In the genomic region with DNA sequence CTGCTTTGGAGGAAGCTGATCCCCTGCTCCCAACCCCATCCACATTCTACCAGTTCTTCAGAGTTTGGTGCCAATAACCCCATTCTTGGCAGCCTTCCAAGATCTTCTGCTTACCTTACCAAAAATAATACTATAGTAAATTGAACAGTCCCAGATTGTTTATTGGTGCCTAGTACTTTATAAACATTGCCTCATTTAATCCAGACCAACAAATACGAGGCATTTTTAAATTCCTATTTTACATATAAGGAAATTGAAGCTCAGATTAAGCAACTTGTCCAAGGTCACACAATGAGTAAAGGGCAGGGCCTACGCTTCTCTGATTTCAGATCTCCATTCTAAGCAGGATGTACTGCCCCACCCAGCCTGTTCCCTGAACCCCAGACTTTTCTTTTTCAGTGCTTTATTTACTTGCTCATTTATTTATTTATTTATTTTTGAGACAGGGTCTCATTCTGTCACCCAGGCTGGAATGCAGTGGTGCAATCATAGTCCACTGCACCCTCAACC, we compare ENCODE assay signal across 15 cellular contexts. TPM values are rescaled to one million over a fixed set of nuclear protein-coding genes. Genes with fewer than 3 reads are reported as not detected.
DNase-seq lines count a peak whose midpoint lies in the region; ATAC-seq, FAIRE-seq and TF ChIP-seq lines count a peak whose summit lies in the region.
"Had no signal": no experiment of that assay in that cellular context is flagged by ENCODE, and none has a peak within 500 bp of the region (broad histone marks: within the 10 kb centered on the region; RNA-seq: fewer than 3 reads in every experiment).

No MANE protein-coding gene starts in this region.

- POLR2A ChIA-PET in MCF 10A (lab: Yijun Ruan, JAX) (no interaction called here), K562 (lab: Yijun Ruan, JAX) (interaction anchor here (0.8 to 2.9 kb wide), 2 partner anchors 10 to 83 kb away, joined by 3 to 8 read pairs; no protein-coding TSS in a partner anchor)

- TF ChIP-seq CTCF in MCF 10A (IDR thresholded peaks at IDR 0.05; ENCODE audit: unreplicated experiment) (no peak), mammary epithelial cell (conservative IDR thresholded peaks at IDR 0.05 in 1 of 2, IDR thresholded peaks at IDR 0.05 in 1 of 2; ENCODE audit: extremely low read depth in 1 of 2, insufficient read depth in 1 of 2, low read depth in 1 of 2, low read length in 2 of 2) (no peak), K562 (IDR thresholded peaks at IDR 0.05 in 2 of 3, conservative IDR thresholded peaks at IDR 0.05 in 1 of 3; ENCODE audit: insufficient read depth in 2 of 3, low read depth in 1 of 3, low read length in 3 of 3) (no peak), upper lobe of right lung (IDR thresholded peaks at IDR 0.05) (no peak), sigmoid colon (IDR thresholded peaks at IDR 0.05) (no peak)

- H3K4me2 ChIP-seq in mammary epithelial cell (ENCODE audit: insufficient read depth, low read depth, low read length) (no peak overlapping the region), K562 (ENCODE audit: insufficient read depth, low read length) (no peak overlapping the region)

- H3K4me3 ChIP-seq in mammary epithelial cell (replicated peaks in 1 of 3; ENCODE audit: insufficient read depth in 1 of 3, low read depth in 2 of 3, low read length in 3 of 3) (no peak overlapping the region), K562 (no peak overlapping the region), upper lobe of right lung (no peak overlapping the region), sigmoid colon (no peak overlapping the region)

- DNase-seq in MCF 10A (ENCODE audit: unreplicated experiment) (peak; percentile 34), mammary epithelial cell (no peak), NCI-H345 (lab: John Stamatoyannopoulos, UW) (peak; percentile 83), K562 (ENCODE audit: extremely low read depth in 1 of 4, low spot score in 3 of 4) (no peak), upper lobe of right lung (no peak), sigmoid colon (no peak)
- DNase-seq in stimulated activated CD4-positive, alpha-beta T cell treated with anti-CD3 and anti-CD28 coated beads, Interleukin-4, amount 100 ng/mL, for 4 hours = no peak
- DNase-seq in stimulated activated CD4-positive, alpha-beta T cell treated with anti-CD3 and anti-CD28 coated beads, Interleukin-1b, Interleukin-23, amount 100 ng/mL, for 48 hours = no peak
- DNase-seq: activated CD8-positive, alpha-beta T cell treated with anti-CD3 and anti-CD28 coated beads, Interleukin-2, amount 10 ng/mL, durations not matched to agents 7 days and 5 days; activated effector memory CD4-positive, alpha-beta T cell treated with Interleukin-2 at 50 U/mL for 16 hours; glutamatergic neuron; GOT3; trophoblast cell had no signal

- H4K20me1 ChIP-seq in mammary epithelial cell (ENCODE audit: insufficient read depth, low read length) = no peaks in the 10 kb centered on the region
- 0 out of 2 replicates have a peak, but pooled peaks cover 8% of the 10 kb centered on the region for H4K20me1 ChIP-seq in K562 (replicated peaks; ENCODE audit: control insufficient read depth, insufficient read depth, low read length)

- no peaks in the 10 kb centered on the region for H3K4me1 ChIP-seq in mammary epithelial cell (ENCODE audit: insufficient read depth, low read length)
- H3K4me1 ChIP-seq in K562 (replicated peaks in 1 of 2; ENCODE audit: control insufficient read depth in 2 of 2, insufficient read depth in 2 of 2, low read length in 2 of 2) = no peaks in the 10 kb centered on the region; a peak in 3 of 5 replicates
- H3K4me1 ChIP-seq in upper lobe of right lung = no peaks in the 10 kb centered on the region
- H3K4me1 ChIP-seq in sigmoid colon = peaks cover 0 to 6% (median 0%) of the 10 kb centered on the region in 4 donors

- H3K27me3 Mint-ChIP-seq in MCF 10A (ENCODE audit: insufficient read depth, unreplicated experiment) = peaks cover 20% of the 10 kb centered on the region

- H3K9ac ChIP-seq in mammary epithelial cell (ENCODE audit: insufficient read depth, low read length) (no peak overlapping the region), K562 (ENCODE audit: insufficient read depth in 1 of 2, low read depth in 2 of 2, low read length in 2 of 2) (no peak overlapping the region)

- no TSS peak for BruUV-seq in MCF 10A (replicated peaks; lab: Mats Ljungman, UMichigan)
- BruUV-seq in mammary epithelial cell (replicated peaks; lab: Mats Ljungman, UMichigan) = no TSS peak
- no TSS peak for BruUV-seq in K562 (replicated peaks; lab: Mats Ljungman, UMichigan)

- no peaks in the 10 kb centered on the region for H3K79me2 ChIP-seq in mammary epithelial cell (ENCODE audit: insufficient read depth, low read length)
- no peaks in the 10 kb centered on the region for H3K79me2 ChIP-seq in K562 (ENCODE audit: control insufficient read depth, insufficient read depth, low read length)

- no peak for TF ChIP-seq RAD21 in K562 (CRISPR knock-in tag; conservative IDR thresholded peaks at IDR 0.05 in 1 of 2, IDR thresholded peaks at IDR 0.05 in 1 of 2)

- H3K36me3 ChIP-seq in mammary epithelial cell (ENCODE audit: insufficient read depth, low read length) = no peaks in the 10 kb centered on the region
- H3K36me3 ChIP-seq in K562 (ENCODE audit: control insufficient read depth, insufficient read depth, low read length) = no peaks in the 10 kb centered on the region
- H3K36me3 ChIP-seq in upper lobe of right lung = no peaks in the 10 kb centered on the region
- H3K36me3 ChIP-seq in sigmoid colon = no peaks in the 10 kb centered on the region

- H3K27ac ChIP-seq in mammary epithelial cell (ENCODE audit: insufficient read depth, low read depth, low read length) (no peak overlapping the region), K562 (ENCODE audit: extremely low read depth, low read depth, low read length) (no peak overlapping the region), upper lobe of right lung (no peak overlapping the region), sigmoid colon (no peak overlapping the region)

- H3K9me3 ChIP-seq in mammary epithelial cell (replicated peaks; ENCODE audit: insufficient read depth, low read length) (no peaks in the 10 kb centered on the region), K562 (replicated peaks; ENCODE audit: control insufficient read depth, insufficient read depth, low read depth, low read length) (no peaks in the 10 kb centered on the region), upper lobe of right lung (no peaks in the 10 kb centered on the region), sigmoid colon (no peaks in the 10 kb centered on the region)

- TF ChIP-seq POLR2A in K562 (conservative IDR thresholded peaks at IDR 0.05) = no peak
- no peak for TF ChIP-seq POLR2A in sigmoid colon (IDR thresholded peaks at IDR 0.05)

- TF ChIP-seq EP300 in K562 (IDR thresholded peaks at IDR 0.05; ENCODE audit: low read length) = no peak
- no peak for TF ChIP-seq EP300 in sigmoid colon (IDR thresholded peaks at IDR 0.05)

- H3K27ac Mint-ChIP-seq in MCF 10A (ENCODE audit: low read depth, unreplicated experiment) = no peak overlapping the region
- H3K27ac Mint-ChIP-seq: activated CD8-positive, alpha-beta T cell treated with anti-CD3 and anti-CD28 coated beads, Interleukin-2, amount 10 ng/mL, durations not matched to agents 7 days and 5 days had no signal

- no peaks in the 10 kb centered on the region for H3K36me3 Mint-ChIP-seq in MCF 10A (ENCODE audit: insufficient read depth, unreplicated experiment)

- no peak for ATAC-seq in K562
- peak; percentile 74 for ATAC-seq in upper lobe of right lung
- ATAC-seq: activated CD8-positive, alpha-beta T cell treated with anti-CD3 and anti-CD28 coated beads, Interleukin-2, amount 10 ng/mL, durations not matched to agents 7 days and 5 days had no signal

- H3K4me1 Mint-ChIP-seq in MCF 10A (ENCODE audit: insufficient read depth, unreplicated experiment) = no peaks in the 10 kb centered on the region

- H3K9me1 ChIP-seq in K562 (ENCODE audit: control insufficient read depth, insufficient read depth, low read length) = no peaks in the 10 kb centered on the region

- H3K4me3 Mint-ChIP-seq in MCF 10A (ENCODE audit: unreplicated experiment) = no peak overlapping the region
- H3K4me3 Mint-ChIP-seq: activated CD8-positive, alpha-beta T cell treated with anti-CD3 and anti-CD28 coated beads, Interleukin-2, amount 10 ng/mL, durations not matched to agents 7 days and 5 days had no signal

- 57% methylated on average over 2 of the region's 2 CpGs for WGBS in mammary epithelial cell (ENCODE audit: low coverage, missing lambda C conversion rate)
- WGBS in K562 (ENCODE audit: insufficient coverage, low coverage, missing lambda C conversion rate) = 0% methylated on average over 2 of the region's 2 CpGs
- WGBS in sigmoid colon, 2 donors = 11 to 41% methylated on average over 2 of the region's 2 CpGs

- H2AFZ ChIP-seq in mammary epithelial cell (ENCODE audit: low read depth, low read length) = no peak overlapping the region
- no peak overlapping the region for H2AFZ ChIP-seq in K562 (ENCODE audit: low read depth, low read length)

- CTCF ChIA-PET in MCF 10A (lab: Yijun Ruan, JAX) (interaction anchor here (0.8 kb wide), 1 partner anchor 12 kb away, joined by 3 read pairs; no protein-coding TSS in a partner anchor), mammary epithelial cell (lab: Charles Lee; ENCODE audit: low non-redundant PET) (no interaction called here), K562 (lab: Yijun Ruan, JAX; ENCODE audit: low intra/inter-chr PET ratio) (no interaction called here)

- in situ Hi-C loops in mammary epithelial cell (cut with MboI; ENCODE audit: low sequenced_read_pairs in 2 of 2) (no loop called here), K562 (cut with MboI) (no loop called here)

- intact Hi-C loops in MCF 10A (cut with micrococcal nuclease) = no loop called here
- intact Hi-C loops in mammary epithelial cell (cut with micrococcal nuclease) = no loop called here
- intact Hi-C loops in K562 (cut with micrococcal nuclease) = no loop called here
- intact Hi-C loops in upper lobe of right lung (cut with DNase I) = no loop called here
- intact Hi-C loops in sigmoid colon (cut with DNase I) = no loop called here

- dilution Hi-C loops in mammary epithelial cell (cut with HindIII; ENCODE audit: low sequenced_read_pairs) = loop anchor here (10.0 kb wide), 1 partner anchor 284 kb away; no protein-coding TSS in a partner anchor

- H3K27me3 ChIP-seq in mammary epithelial cell (ENCODE audit: insufficient read depth, low read length) (no peaks in the 10 kb centered on the region), K562 (ENCODE audit: control insufficient read depth in 2 of 2, insufficient read depth in 2 of 2, low read length in 2 of 2) (peaks cover 11 to 34% of the 10 kb centered on the region in 2 experiments; a peak in 3 of 5 replicates), upper lobe of right lung (no peaks in the 10 kb centered on the region), sigmoid colon (peaks cover 0 to 4% (median 0%) of the 10 kb centered on the region in 3 donors)

- no peaks in the 10 kb centered on the region for H3K9me3 Mint-ChIP-seq in MCF 10A (ENCODE audit: unreplicated experiment)

- no peak for FAIRE-seq in K562 (lab: Jason Lieb, UNC)
- FAIRE-seq: astrocyte, TTC549 had no signal

RNA-seq across cellular contexts. Expression of a gene that starts 33.0 kb away (rescaled TPM):
- total RNA-seq in MCF 10A (2022) = 0.19 and 0.29 TPM in 2 replicates
- total RNA-seq in mammary epithelial cell = 1 to 10 TPM in 1 of 2 donors, under 1 TPM in 1; 0.50 to 1.3 TPM
- 0.71 TPM for polyA plus RNA-seq in mammary epithelial cell
- polyA minus RNA-seq in mammary epithelial cell = 2.1 TPM
- 0.21 TPM in 1 of 2 replicates, not detected in the other for total RNA-seq in K562 (2011; cell fraction: chromatin; rRNA removed; ENCODE audit: low replicate concordance)
- total RNA-seq in K562 (2011; cell fraction: nucleolus; rRNA removed) = 0.33 and 0.39 TPM in 2 replicates
- not detected in 2 replicates for total RNA-seq in K562 (2011; cell fraction: nucleoplasm; rRNA removed)
- total RNA-seq in K562 (2014; rRNA removed) = 0.14 and 0.49 TPM in 2 replicates
- total RNA-seq in K562 (2014; rRNA removed; fragmentation: Illumina TruSeq; extraction: Trizol) = 0.06 and 0.07 TPM in 2 replicates
- 0.26 and 0.36 TPM in 2 replicates for total RNA-seq in K562 (2015; rRNA removed; fragmentation: Illumina TruSeq; extraction: Trizol)
- 0.29 and 0.83 TPM in 2 replicates for total RNA-seq in K562 (2021)
- polyA plus RNA-seq in K562 (2011; rRNA removed) = 0.04 and 0.05 TPM in 2 replicates
- polyA plus RNA-seq in K562 (2011; cell fraction: cytosol; rRNA removed) = 0.10 and 0.46 TPM in 2 replicates
- polyA plus RNA-seq in K562 (2011; cell fraction: nucleus; rRNA removed) = 0.06 and 0.18 TPM in 2 replicates
- polyA plus RNA-seq in K562 (2012) = 0.35 and 0.40 TPM in 2 replicates
- polyA plus RNA-seq in K562 (2014; fragmentation: Illumina TruSeq; extraction: Trizol) = 0.10 and 0.18 TPM in 2 replicates
- under 1 TPM in 1 of 2 experiments, not detected in 1; 0.03 TPM for polyA plus RNA-seq in K562 (2014; fragmentation: Nextera tagmentation; extraction: Ambion mirVana)
- polyA plus RNA-seq in K562 (2014; rRNA removed) = 0.11 and 0.36 TPM in 2 replicates
- polyA minus RNA-seq in K562 (2011; rRNA and poly(A)+ RNA removed) = 0.06 TPM in 1 of 2 replicates, not detected in the other
- polyA minus RNA-seq in K562 (2011; cell fraction: cytosol; rRNA and poly(A)+ RNA removed) = 0.29 TPM in 1 of 2 replicates, not detected in the other
- 0.40 and 0.56 TPM in 2 replicates for polyA minus RNA-seq in K562 (2011; cell fraction: nucleus; rRNA and poly(A)+ RNA removed)
- total RNA-seq in upper lobe of right lung = 6.2 TPM
- 1 to 10 TPM; 1.1 to 3.3 (median 1.7) TPM for total RNA-seq in sigmoid colon
- polyA plus RNA-seq in sigmoid colon = 1 to 10 TPM; 1.2 to 2.2 (median 2.1) TPM

Comparison
In these comparisons a context has a peak if more than half of its experiments do, and no peak if none do; other contexts are left out.
1. DNase-seq: peak in MCF 10A (single experiment) and NCI-H345 (single experiment); none in mammary epithelial cell (single experiment), K562 (0 of 4), upper lobe of right lung (single experiment), sigmoid colon (single experiment), stimulated activated CD4-positive, alpha-beta T cell treated with anti-CD3 and anti-CD28 coated beads, Interleukin-4, amount 100 ng/mL, for 4 hours (0 of 2) and stimulated activated CD4-positive, alpha-beta T cell treated with anti-CD3 and anti-CD28 coated beads, Interleukin-1b, Interleukin-23, amount 100 ng/mL, for 48 hours (single experiment).